In genomic region chr19:12331211-12331941, GRCh38 we compare ENCODE assay signal across 7 cellular contexts. TPM values are rescaled to one million over a fixed set of nuclear protein-coding genes. Genes with fewer than 3 reads are reported as not detected.
DNase-seq lines count a peak whose midpoint lies in the region; ATAC-seq and TF ChIP-seq lines count a peak whose summit lies in the region.

No MANE protein-coding gene starts in this region.

- no peaks in the 10 kb centered on the region for H3K36me3 ChIP-seq in tibial artery

- DNase-seq in activated CD8-positive, alpha-beta memory T cell treated with anti-CD3 and anti-CD28 coated beads for 24 hours = peak; percentile 79
- DNase-seq in immature natural killer cell (peak in 1 of 3 donors; percentile 1), tibial artery (no peak)
- no peak for DNase-seq in NK-92 treated with Interleukin-12 subunit alpha and Interleukin-12 subunit beta, amount 100 ng/mL, for 24 hours (lab: John Stamatoyannopoulos, UW)

- ATAC-seq in HG02885 (IDR thresholded peaks at IDR 0.05; ENCODE audit: poor library complexity, unreplicated experiment) (peak; percentile 47), GM18502 (IDR thresholded peaks at IDR 0.05; ENCODE audit: poor library complexity, unreplicated experiment) (no peak)

- H3K4me1 ChIP-seq in tibial artery = peaks cover 0 to 11% (median 4%) of the 10 kb centered on the region in 4 donors

- peak overlapping the region in 3 of 6 donors; percentile 17 to 86 (median 68) for H3K27ac Mint-ChIP-seq in immature natural killer cell
- H3K27ac Mint-ChIP-seq in stimulated activated naive CD8-positive, alpha-beta T cell treated with anti-CD3 and anti-CD28 coated beads, Interleukin-15, Interleukin-2, amounts not matched to agents 100 ng/mL and 50 ng/mL, for 24 hours = peak overlapping the region; percentile 86

- H3K9me3 Mint-ChIP-seq in immature natural killer cell = no peaks in the 10 kb centered on the region
- H3K9me3 Mint-ChIP-seq in stimulated activated naive CD8-positive, alpha-beta T cell treated with anti-CD3 and anti-CD28 coated beads, Interleukin-15, Interleukin-2, amounts not matched to agents 100 ng/mL and 50 ng/mL, for 24 hours = no peaks in the 10 kb centered on the region

- no peaks in the 10 kb centered on the region for H3K27me3 ChIP-seq in tibial artery

- H3K4me3 ChIP-seq in tibial artery = no peak overlapping the region

- peak overlapping the region in 1 of 2 donors; percentile 96 for H3K27ac ChIP-seq in tibial artery

- no peak for TF ChIP-seq CTCF in tibial artery (IDR thresholded peaks at IDR 0.05)

- H3K4me1 Mint-ChIP-seq in immature natural killer cell = peaks cover 21 to 25% of the 10 kb centered on the region in 2 donors
- peaks cover 50% of the 10 kb centered on the region for H3K4me1 Mint-ChIP-seq in stimulated activated naive CD8-positive, alpha-beta T cell treated with anti-CD3 and anti-CD28 coated beads, Interleukin-15, Interleukin-2, amounts not matched to agents 100 ng/mL and 50 ng/mL, for 24 hours (ENCODE audit: low read depth)

- intact Hi-C loops in tibial artery (cut with DNase I; ENCODE audit: low total_unique reads) = no loop called here

- peak overlapping the region in 4 of 5 donors; percentile 73 to 97 (median 76) for H3K4me3 Mint-ChIP-seq in immature natural killer cell
- H3K4me3 Mint-ChIP-seq in stimulated activated naive CD8-positive, alpha-beta T cell treated with anti-CD3 and anti-CD28 coated beads, Interleukin-15, Interleukin-2, amounts not matched to agents 100 ng/mL and 50 ng/mL, for 24 hours = peak overlapping the region; percentile 89

- H3K27me3 Mint-ChIP-seq in immature natural killer cell (ENCODE audit: low read depth in 3 of 3) = peaks cover 0 to 5% (median 3%) of the 10 kb centered on the region in 3 donors
- no peaks in the 10 kb centered on the region for H3K27me3 Mint-ChIP-seq in stimulated activated naive CD8-positive, alpha-beta T cell treated with anti-CD3 and anti-CD28 coated beads, Interleukin-15, Interleukin-2, amounts not matched to agents 100 ng/mL and 50 ng/mL, for 24 hours

- peaks cover 0 to 6% (median 0%) of the 10 kb centered on the region in 3 donors for H3K36me3 Mint-ChIP-seq in immature natural killer cell
- H3K36me3 Mint-ChIP-seq in stimulated activated naive CD8-positive, alpha-beta T cell treated with anti-CD3 and anti-CD28 coated beads, Interleukin-15, Interleukin-2, amounts not matched to agents 100 ng/mL and 50 ng/mL, for 24 hours (ENCODE audit: low read depth) = peaks cover 8% of the 10 kb centered on the region

- H3K9me3 ChIP-seq in tibial artery = no peaks in the 10 kb centered on the region

RNA-seq across cellular contexts. Expression of gene ZNF563, which starts 2.1 kb away (rescaled TPM):
- polyA plus RNA-seq in immature natural killer cell = 1 to 10 TPM; 1.0 to 5.3 (median 1.2) TPM

RNA-seq across cellular contexts. Expression of gene ZNF442, which starts 34.1 kb away (rescaled TPM):
- 1 to 10 TPM in 2 of 3 donors, under 1 TPM in 1; 0.46 to 2.4 (median 1.4) TPM for polyA plus RNA-seq in immature natural killer cell

RNA-seq across cellular contexts. Expression of gene ZNF44, which starts 36.7 kb away (rescaled TPM):
- polyA plus RNA-seq in immature natural killer cell = 10 to 100 TPM; 18.6 to 39.5 (median 19.1) TPM
